In the genomic region with DNA sequence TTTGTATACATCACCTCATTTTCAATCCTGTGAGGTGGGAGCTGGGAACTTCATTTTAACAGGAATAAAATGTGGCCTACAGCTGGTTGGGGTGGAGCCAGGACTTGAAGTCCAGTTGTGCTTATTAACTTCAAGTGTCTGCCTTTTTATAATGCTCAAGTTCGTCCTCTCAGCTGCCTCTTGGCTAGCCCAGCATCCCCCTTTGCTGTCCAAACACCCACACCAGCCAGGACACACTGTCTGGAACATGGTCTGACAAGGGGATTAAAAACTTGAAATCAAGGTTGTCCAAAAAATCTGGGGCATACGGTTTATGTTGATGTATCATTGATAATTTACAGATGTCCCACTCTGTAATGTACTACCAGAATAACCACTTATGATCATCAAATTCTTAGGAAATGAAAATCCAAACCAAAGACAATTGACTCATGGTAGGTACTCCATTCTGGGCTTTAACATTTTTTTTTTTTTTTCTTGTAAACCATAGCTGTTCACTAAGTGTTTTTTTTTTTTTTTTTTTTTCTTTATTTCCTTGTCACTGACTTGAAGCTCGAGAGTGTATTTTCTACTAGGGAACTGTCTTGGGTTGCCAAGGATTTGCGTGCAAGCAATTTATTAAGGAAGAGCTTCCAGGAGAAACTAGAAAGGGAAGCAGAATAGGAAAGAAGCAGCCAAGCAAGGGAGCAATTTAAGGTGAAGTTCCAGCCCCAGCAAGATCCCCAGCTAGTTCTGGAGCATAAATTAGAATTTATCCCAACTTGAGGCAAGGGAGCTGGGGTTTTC, we compare ENCODE assay signal across 8 cellular contexts.
DNase-seq lines count a peak whose midpoint lies in the region; ATAC-seq, FAIRE-seq and TF ChIP-seq lines count a peak whose summit lies in the region.

No MANE protein-coding gene starts in this region.

- WGBS in aorta, 2 donors = 21 to 22% methylated on average over 4 of the region's 4 CpGs

- ATAC-seq in DND-41 (ENCODE audit: insufficient read depth, low read depth) (no peak), aorta (ENCODE audit: low FRiP score) (peak; percentile 40), GM21737 (IDR thresholded peaks at IDR 0.05; ENCODE audit: unreplicated experiment) (no peak)

- no peaks in the 10 kb centered on the region for H3K79me2 ChIP-seq in DND-41 (ENCODE audit: insufficient read depth, low read length)

- peaks cover 15% of the 10 kb centered on the region for H3K4me1 ChIP-seq in DND-41 (ENCODE audit: insufficient read depth, low read length)
- H3K4me1 ChIP-seq in mononuclear cell (ENCODE audit: insufficient read depth, low read length) = peaks cover 28% of the 10 kb centered on the region
- H3K4me1 ChIP-seq in aorta (ENCODE audit: control insufficient read depth in 1 of 2, insufficient read depth in 2 of 2, low read length in 2 of 2) = no peaks in the 10 kb centered on the region
- H3K4me1 ChIP-seq in BE2C = peaks cover 15% of the 10 kb centered on the region

- H3K9ac ChIP-seq in DND-41 (ENCODE audit: low read depth, low read length) = no peak overlapping the region

- H3K9me3 ChIP-seq in DND-41 (ENCODE audit: insufficient read depth, low read length, severe bottlenecking) (no peaks in the 10 kb centered on the region), mononuclear cell (ENCODE audit: low read depth, low read length) (no peaks in the 10 kb centered on the region), aorta (ENCODE audit: control insufficient read depth, low read length) (no peaks in the 10 kb centered on the region), BE2C (peaks cover 9% of the 10 kb centered on the region)

- no peak for TF ChIP-seq CTCF in DND-41 (IDR thresholded peaks at IDR 0.05; ENCODE audit: borderline replicate concordance, extremely low read depth, low read length, poor library complexity, severe bottlenecking)
- TF ChIP-seq CTCF in BE2C (IDR thresholded peaks at IDR 0.05; ENCODE audit: low read depth, low read length) = no peak

- peak overlapping the region; percentile 81 for H3K4me2 ChIP-seq in DND-41 (ENCODE audit: insufficient read depth, low read length)

- peak overlapping the region; percentile 59 for H2AFZ ChIP-seq in DND-41 (ENCODE audit: low read depth, low read length)

- no peaks in the 10 kb centered on the region for H3K36me3 ChIP-seq in DND-41 (ENCODE audit: insufficient read depth, low read length)
- H3K36me3 ChIP-seq in aorta (ENCODE audit: control insufficient read depth in 1 of 2, insufficient read depth in 2 of 2, low read length in 1 of 2) = no peaks in the 10 kb centered on the region
- no peaks in the 10 kb centered on the region for H3K36me3 ChIP-seq in BE2C

- H3K4me3 ChIP-seq in DND-41 (ENCODE audit: low read depth in 1 of 2, low read length in 2 of 2) (peak overlapping the region in 1 of 2 experiments; percentile 50; a peak in 2 of 4 replicates), mononuclear cell (ENCODE audit: low read length) (peak overlapping the region; percentile 29), aorta (ENCODE audit: low read length in 2 of 2) (no peak overlapping the region), BE2C (ENCODE audit: low read depth, low read length) (no peak overlapping the region)

- intact Hi-C loops in aorta (cut with DNase I) = loop anchor here (10.0 kb wide), 2 partner anchors 152 to 288 kb away; a partner anchor contains a TSS

- H3K27ac ChIP-seq in DND-41 (ENCODE audit: low read length) = no peak overlapping the region
- H3K27ac ChIP-seq in aorta (ENCODE audit: low read depth in 1 of 2, low read length in 2 of 2) = peak overlapping the region in 1 of 2 donors; percentile 31

- peak; percentile 18 for FAIRE-seq in colon (lab: Jason Lieb, UNC)

- no peaks in the 10 kb centered on the region for H3K27me3 ChIP-seq in DND-41 (ENCODE audit: insufficient read depth, low read length, poor library complexity)
- no peaks in the 10 kb centered on the region for H3K27me3 ChIP-seq in mononuclear cell (ENCODE audit: insufficient read depth, low read length)
- H3K27me3 ChIP-seq in aorta (ENCODE audit: control insufficient read depth in 1 of 2, insufficient read depth in 2 of 2, low read length in 1 of 2) = no peaks in the 10 kb centered on the region
- H3K27me3 ChIP-seq in BE2C = no peaks in the 10 kb centered on the region

- no peaks in the 10 kb centered on the region for H4K20me1 ChIP-seq in DND-41 (ENCODE audit: insufficient read depth, low read length)

- no peak for DNase-seq in DND-41
- DNase-seq in NCI-H69 (lab: John Stamatoyannopoulos, UW) = peak; percentile 57
- peak in 1 of 2 donors; percentile 47 for DNase-seq in aorta
- no peak for DNase-seq in BE2C
- DNase-seq in SIG-M5 (lab: John Stamatoyannopoulos, UW) = no peak
